ENCODE assay signal across 1 cellular context in the genomic region with DNA sequence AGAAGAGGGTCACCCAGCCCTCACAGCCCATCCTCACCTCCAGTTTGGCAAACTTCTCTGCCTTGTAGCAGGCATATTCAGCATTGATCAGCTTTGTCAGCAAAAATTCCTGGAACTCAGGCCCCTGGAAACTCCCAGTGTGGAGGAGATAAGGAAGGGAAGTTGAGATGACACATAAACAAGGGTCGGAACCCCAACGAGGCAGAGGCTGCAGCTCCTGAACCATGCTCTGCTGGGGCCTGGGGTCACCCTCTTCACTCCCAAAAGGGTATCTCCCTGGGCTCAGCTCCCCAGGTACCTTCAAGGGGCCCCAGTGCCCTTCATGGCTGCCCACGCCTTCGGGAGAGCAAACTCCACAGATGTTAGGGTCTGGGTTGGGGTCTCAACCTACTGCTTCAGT.
A peak's percentile ranks its signal among the peaks of the same experiment; 100 is the strongest.
TF ChIP-seq lines count a peak whose summit lies in the region.

No MANE protein-coding gene starts in this region.

TF ChIP-seq in K562, 482 proteins besides CTCF, POLR2A, EP300 and RAD21 (continued from another document and continues in another):
- TF ChIP-seq PRDM10 (IDR thresholded peaks at IDR 0.05; ENCODE audit: partially characterized antibody) (no peak), MGA (IDR thresholded peaks at IDR 0.05) (no peak), CBFA2T2 (conservative IDR thresholded peaks at IDR 0.05) (peak; percentile 25; the same call in 1 of the 2 replicates), ZNF41 (CRISPR knock-in tag; conservative IDR thresholded peaks at IDR 0.05) (no peak), ZNF224 (CRISPR knock-in tag; IDR thresholded peaks at IDR 0.05) (no peak), SRSF3 (IDR thresholded peaks at IDR 0.05; ENCODE audit: insufficient read depth, low read length) (no peak), SOX6 (IDR thresholded peaks at IDR 0.05) (peak; percentile 43; the same call in 1 of the 2 replicates), ZNF3 (CRISPR knock-in tag; IDR thresholded peaks at IDR 0.05) (no peak), SMAD4 (CRISPR knock-in tag; conservative IDR thresholded peaks at IDR 0.05) (peak; percentile 58; the same call in 1 of the 2 replicates), GTF2F1 (IDR thresholded peaks at IDR 0.05; ENCODE audit: low read depth, low read length) (no peak), ZBTB1 (CRISPR knock-in tag; IDR thresholded peaks at IDR 0.05; ENCODE audit: borderline replicate concordance, low read depth) (no peak), ZNF584 (CRISPR knock-in tag; IDR thresholded peaks at IDR 0.05; ENCODE audit: low read depth) (no peak), HNRNPL (IDR thresholded peaks at IDR 0.05; ENCODE audit: low read depth, low read length) (no peak), RBFOX2 (IDR thresholded peaks at IDR 0.05; ENCODE audit: low read depth, low read length) (no peak), L3MBTL2 (IDR thresholded peaks at IDR 0.05) (peak; percentile 38; the same call in 1 of the 2 replicates), ZNF146 (CRISPR knock-in tag; IDR thresholded peaks at IDR 0.05; ENCODE audit: unreplicated experiment) (no peak), ARNT (IDR thresholded peaks at IDR 0.05) (no peak), ZBTB11 (CRISPR knock-in tag; IDR thresholded peaks at IDR 0.05) (0 out of 6 replicates have a peak, but pooled peaks of 1 of the 3 experiments have one; percentile 47), ESRRA (IDR thresholded peaks at IDR 0.05; ENCODE audit: borderline replicate concordance, low read depth) (no peak)
- TF ChIP-seq, protein P1, sequence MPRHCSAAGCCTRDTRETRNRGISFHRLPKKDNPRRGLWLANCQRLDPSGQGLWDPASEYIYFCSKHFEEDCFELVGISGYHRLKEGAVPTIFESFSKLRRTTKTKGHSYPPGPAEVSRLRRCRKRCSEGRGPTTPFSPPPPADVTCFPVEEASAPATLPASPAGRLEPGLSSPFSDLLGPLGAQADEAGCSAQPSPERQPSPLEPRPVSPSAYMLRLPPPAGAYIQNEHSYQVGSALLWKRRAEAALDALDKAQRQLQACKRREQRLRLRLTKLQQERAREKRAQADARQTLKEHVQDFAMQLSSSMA (CRISPR knock-in tag; IDR thresholded peaks at IDR 0.05): no peak
- TF ChIP-seq, protein P2, sequence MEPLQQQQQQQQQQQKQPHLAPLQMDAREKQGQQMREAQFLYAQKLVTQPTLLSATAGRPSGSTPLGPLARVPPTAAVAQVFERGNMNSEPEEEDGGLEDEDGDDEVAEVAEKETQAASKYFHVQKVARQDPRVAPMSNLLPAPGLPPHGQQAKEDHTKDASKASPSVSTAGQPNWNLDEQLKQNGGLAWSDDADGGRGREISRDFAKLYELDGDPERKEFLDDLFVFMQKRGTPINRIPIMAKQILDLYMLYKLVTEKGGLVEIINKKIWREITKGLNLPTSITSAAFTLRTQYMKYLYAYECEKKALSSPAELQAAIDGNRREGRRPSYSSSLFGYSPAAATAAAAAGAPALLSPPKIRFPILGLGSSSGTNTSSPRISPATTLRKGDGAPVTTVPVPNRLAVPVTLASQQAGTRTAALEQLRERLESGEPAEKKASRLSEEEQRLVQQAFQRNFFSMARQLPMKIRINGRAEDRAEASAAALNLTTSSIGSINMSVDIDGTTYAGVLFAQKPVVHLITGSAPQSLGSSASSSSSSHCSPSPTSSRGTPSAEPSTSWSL (CRISPR knock-in tag; IDR thresholded peaks at IDR 0.05; ENCODE audit: borderline replicate concordance): no peak
